In genomic region chr3:129936757-129937156, GRCh38 we compare ENCODE assay signal across 1 cellular context.
TF ChIP-seq lines count a peak whose summit lies in the region.

No MANE protein-coding gene starts in this region.

TF ChIP-seq in HepG2, 621 proteins besides CTCF, POLR2A, EP300 and RAD21 (continues in another document):
- TF ChIP-seq ZNF234 (CRISPR knock-in tag; conservative IDR thresholded peaks at IDR 0.05) (no peak), NCOR1 (IDR thresholded peaks at IDR 0.05; ENCODE audit: borderline replicate concordance, low read length) (no peak), BORCS8-MEF2B (CRISPR knock-in tag; IDR thresholded peaks at IDR 0.05) (peak; percentile 13; the same call in 1 of the 2 replicates), ZFP36L2 (CRISPR knock-in tag; IDR thresholded peaks at IDR 0.05) (no peak), ELF1 (CRISPR knock-in tag; IDR thresholded peaks at IDR 0.05) (no peak), DDIT3 (CRISPR knock-in tag; IDR thresholded peaks at IDR 0.05) (no peak), RFX1 (IDR thresholded peaks at IDR 0.05) (no peak), ZNF335 (CRISPR knock-in tag; IDR thresholded peaks at IDR 0.05) (no peak), ZNF136 (CRISPR knock-in tag; IDR thresholded peaks at IDR 0.05; ENCODE audit: low read depth) (no peak), PAWR (CRISPR knock-in tag; IDR thresholded peaks at IDR 0.05; ENCODE audit: borderline replicate concordance) (no peak), ZNF326 (CRISPR knock-in tag; IDR thresholded peaks at IDR 0.05; ENCODE audit: borderline replicate concordance) (no peak), ZNF343 (CRISPR knock-in tag; IDR thresholded peaks at IDR 0.05) (0 out of 2 replicates have a peak, but pooled peaks have one; percentile 29), ZSCAN30 (CRISPR knock-in tag; IDR thresholded peaks at IDR 0.05) (no peak), ZNF280D (CRISPR knock-in tag; IDR thresholded peaks at IDR 0.05) (no peak), SOX13 (IDR thresholded peaks at IDR 0.05) (no peak), SOX13 (CRISPR knock-in tag; conservative IDR thresholded peaks at IDR 0.05 in 1 of 2, IDR thresholded peaks at IDR 0.05 in 1 of 2) (peak in 1 of 2 experiments; percentile 37; a peak in 1 of 4 replicates), ZBTB10 (CRISPR knock-in tag; IDR thresholded peaks at IDR 0.05; ENCODE audit: borderline replicate concordance) (no peak), RXRA (CRISPR knock-in tag; IDR thresholded peaks at IDR 0.05) (no peak), EHMT2 (IDR thresholded peaks at IDR 0.05; ENCODE audit: borderline replicate concordance, low read depth, low read length) (0 out of 2 replicates have a peak, but pooled peaks have one; percentile 21), XRCC5 (optimal IDR thresholded peaks at IDR 0.05; ENCODE audit: low read length) (no peak), SALL1 (CRISPR knock-in tag; IDR thresholded peaks at IDR 0.05) (no peak; the same call in 1 of the 2 replicates), WIZ (CRISPR knock-in tag; IDR thresholded peaks at IDR 0.05) (no peak), PREB (CRISPR knock-in tag; IDR thresholded peaks at IDR 0.05) (no peak), PAF1 (CRISPR knock-in tag; IDR thresholded peaks at IDR 0.05) (no peak), BHLHE40 (IDR thresholded peaks at IDR 0.05; ENCODE audit: low read length) (no peak), RERE (CRISPR knock-in tag; IDR thresholded peaks at IDR 0.05; ENCODE audit: low read depth) (no peak), TFDP1 (CRISPR knock-in tag; IDR thresholded peaks at IDR 0.05; ENCODE audit: borderline replicate concordance) (peak; percentile 65; the same call in 1 of the 2 replicates), KDM1A (CRISPR knock-in tag; IDR thresholded peaks at IDR 0.05) (no peak), RNF2 (conservative IDR thresholded peaks at IDR 0.05; ENCODE audit: low read depth) (peak; percentile 70; the same call in 1 of the 2 replicates), ARID5B (CRISPR knock-in tag; IDR thresholded peaks at IDR 0.05) (0 out of 2 replicates have a peak, but pooled peaks have one; percentile 21), POLR2AphosphoS5 (IDR thresholded peaks at IDR 0.05; ENCODE audit: low read depth, low read length) (0 out of 2 replicates have a peak, but pooled peaks have one; percentile 37), HOXA3 (CRISPR knock-in tag; IDR thresholded peaks at IDR 0.05) (peak; percentile 39; the same call in 1 of the 2 replicates), ZNF605 (CRISPR knock-in tag; IDR thresholded peaks at IDR 0.05) (peak; percentile 71), CERS6 (CRISPR knock-in tag; IDR thresholded peaks at IDR 0.05) (no peak), ZNF878 (CRISPR knock-in tag; IDR thresholded peaks at IDR 0.05) (peak; percentile 65; the same call in 1 of the 2 replicates), TFDP2 (CRISPR knock-in tag; IDR thresholded peaks at IDR 0.05) (peak; percentile 71), FOXK1 (CRISPR knock-in tag; IDR thresholded peaks at IDR 0.05; ENCODE audit: borderline replicate concordance, low read depth) (peak; percentile 50; the same call in 1 of the 2 replicates), YEATS2 (CRISPR knock-in tag; IDR thresholded peaks at IDR 0.05; ENCODE audit: borderline replicate concordance) (peak; percentile 28; the same call in 1 of the 2 replicates), ZBTB42 (CRISPR knock-in tag; IDR thresholded peaks at IDR 0.05) (no peak), NFYC (CRISPR knock-in tag; IDR thresholded peaks at IDR 0.05) (peak; percentile 85), ZNF10 (CRISPR knock-in tag; IDR thresholded peaks at IDR 0.05; ENCODE audit: borderline replicate concordance, low read depth) (no peak)
